22 cellular contexts compared by ENCODE assay signal in the genomic region with DNA sequence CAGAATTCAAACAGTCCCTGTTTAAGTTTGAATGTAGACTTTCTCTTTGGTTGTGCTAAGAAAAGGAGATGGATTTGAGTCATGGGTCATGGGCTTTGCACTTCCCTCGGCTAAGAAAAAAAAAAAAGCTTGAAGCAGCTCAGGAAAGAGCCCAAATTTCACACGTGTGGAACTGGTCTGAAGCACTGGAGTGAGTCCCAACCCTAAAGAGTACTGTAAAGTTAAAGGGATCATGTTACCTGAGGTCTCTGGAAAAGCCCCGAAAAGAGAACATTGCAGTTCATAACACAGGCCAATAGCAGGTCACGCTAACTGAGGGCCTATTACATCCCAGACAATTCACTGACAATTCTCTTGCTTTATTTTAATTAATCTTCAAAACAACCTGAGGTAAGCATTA.
DNase-seq lines count a peak whose midpoint lies in the region; ATAC-seq, FAIRE-seq and TF ChIP-seq lines count a peak whose summit lies in the region.
"Had no signal": no experiment of that assay in that cellular context is flagged by ENCODE, and none has a peak within 500 bp of the region (broad histone marks: within the 10 kb centered on the region; RNA-seq: fewer than 3 reads in every experiment).

No MANE protein-coding gene starts in this region.

- no peak for FAIRE-seq in kidney (lab: Jason Lieb, UNC)
- FAIRE-seq: A204.1, H54 had no signal

- no peak for TF ChIP-seq POLR2A in IMR-90 (IDR thresholded peaks at IDR 0.05; ENCODE audit: low read depth, low read length)

- H3K9ac ChIP-seq in IMR-90 (ENCODE audit: low read depth, low read length) (no peak overlapping the region), smooth muscle cell (ENCODE audit: low read depth) (no peak overlapping the region), kidney (ENCODE audit: low read length in 2 of 2) (no peak overlapping the region)

- no peak overlapping the region for H3K23ac ChIP-seq in IMR-90 (ENCODE audit: low read depth, low read length)

- in situ Hi-C loops in IMR-90 (cut with MboI; ENCODE audit: low sequenced_read_pairs) = no loop called here

- H3K27me3 ChIP-seq in IMR-90 (ENCODE audit: control insufficient read depth, insufficient read depth, low read length) (no peaks in the 10 kb centered on the region), muscle layer of duodenum (ENCODE audit: low read depth, low read length) (no peaks in the 10 kb centered on the region), smooth muscle cell (ENCODE audit: low read depth) (no peaks in the 10 kb centered on the region)
- H3K27me3 ChIP-seq: MG63 had no signal

- no peak overlapping the region for H2BK15ac ChIP-seq in IMR-90 (ENCODE audit: low read depth, low read length)

- no peak overlapping the region for H2BK5ac ChIP-seq in IMR-90 (ENCODE audit: low read depth, low read length, poor library complexity, severe bottlenecking)

- intact Hi-C loops in IMR-90 (cut with micrococcal nuclease) (no loop called here), left ventricle myocardium superior (cut with micrococcal nuclease) (no loop called here), kidney (cut with DNase I) (no loop called here)

- WGBS in IMR-90 (ENCODE audit: extremely low coverage in 2 of 2, insufficient read length in 1 of 2), 2 experiments = 20% methylated on average over 1 of the region's 4 CpGs; no CpG with 5 or more reads in 1 of the 2 experiments
- 71% methylated on average over 4 of the region's 4 CpGs for WGBS in smooth muscle cell (ENCODE audit: low lambda C conversion rate)

- no peak overlapping the region for H4K91ac ChIP-seq in IMR-90 (ENCODE audit: insufficient read depth, low read depth, low read length)

- H3K9me1 ChIP-seq in IMR-90 (ENCODE audit: insufficient read depth, low read length) = no peaks in the 10 kb centered on the region

- ATAC-seq in IMR-90 (ENCODE audit: low read depth) (no peak), left ventricle myocardium superior (no peak)

- no peak overlapping the region for H2AK9ac ChIP-seq in IMR-90 (replicated peaks; ENCODE audit: low read depth, low read length, poor library complexity)

- H3K4me3 ChIP-seq in IMR-90 (ENCODE audit: insufficient read depth, low read depth, low read length) (no peak overlapping the region), muscle layer of duodenum (ENCODE audit: low read depth in 1 of 2, low read length in 2 of 2) (no peak overlapping the region), smooth muscle cell (no peak overlapping the region), kidney (ENCODE audit: low read length in 2 of 2) (no peak overlapping the region)
- H3K4me3 ChIP-seq: MG63 had no signal

- no peak overlapping the region for H4K5ac ChIP-seq in IMR-90 (ENCODE audit: low read depth, low read length)

- POLR2A ChIA-PET in IMR-90 (lab: Charles Lee; ENCODE audit: unreplicated experiment) = interaction anchor here (0.6 kb wide), 2 partner anchors 10 to 221 kb away, joined by 3 to 5 read pairs; no protein-coding TSS in a partner anchor

- H4K8ac ChIP-seq in IMR-90 (ENCODE audit: low read depth in 2 of 2, low read length in 2 of 2) = no peak overlapping the region

- no peak overlapping the region for H3K18ac ChIP-seq in IMR-90 (ENCODE audit: low read depth, low read length)

- no peak overlapping the region for H3K14ac ChIP-seq in IMR-90 (replicated peaks; ENCODE audit: low read depth, low read length)

- H2BK20ac ChIP-seq in IMR-90 (ENCODE audit: low read depth, low read length) = no peak overlapping the region

- TF ChIP-seq CTCF in IMR-90 (conservative IDR thresholded peaks at IDR 0.05; ENCODE audit: low read depth, low read length) = no peak
- no peak for TF ChIP-seq CTCF in smooth muscle cell (IDR thresholded peaks at IDR 0.05; ENCODE audit: borderline replicate concordance, insufficient read depth, poor library complexity, severe bottlenecking)
- no peak for TF ChIP-seq CTCF in kidney (IDR thresholded peaks at IDR 0.05; ENCODE audit: borderline replicate concordance, extremely low read depth, insufficient read depth)

- H3K56ac ChIP-seq in IMR-90 (ENCODE audit: extremely low read depth, insufficient read depth, low read length) = no peak overlapping the region

- H3K79me1 ChIP-seq in IMR-90 (ENCODE audit: low read depth in 1 of 2, low read length in 2 of 2) = no peaks in the 10 kb centered on the region

- dilution Hi-C loops in IMR-90 (cut with HindIII; ENCODE audit: low sequenced_read_pairs, unreplicated experiment) = no loop called here

- H3K36me3 ChIP-seq in IMR-90 (ENCODE audit: control insufficient read depth, insufficient read depth, low read length) (no peaks in the 10 kb centered on the region), muscle layer of duodenum (ENCODE audit: control insufficient read depth in 1 of 2, insufficient read depth in 2 of 2, low read length in 2 of 2) (no peaks in the 10 kb centered on the region), smooth muscle cell (ENCODE audit: low read depth) (no peaks in the 10 kb centered on the region), kidney (ENCODE audit: control insufficient read depth in 1 of 2, insufficient read depth in 2 of 2, low read length in 2 of 2) (no peaks in the 10 kb centered on the region)
- H3K36me3 ChIP-seq: MG63 had no signal

- no peak overlapping the region for H2AK5ac ChIP-seq in IMR-90 (ENCODE audit: low read depth, low read length)

- no peak overlapping the region for H2AFZ ChIP-seq in IMR-90 (replicated peaks; ENCODE audit: low read length, poor library complexity)
- peak overlapping the region; percentile 18 for H2AFZ ChIP-seq in smooth muscle cell (ENCODE audit: low read depth)

- H3K4me1 ChIP-seq in IMR-90 (ENCODE audit: control insufficient read depth, insufficient read depth, low read length) = no peaks in the 10 kb centered on the region; the same call in 1 of the 2 replicates
- peaks cover 0 to 6% of the 10 kb centered on the region in 2 donors for H3K4me1 ChIP-seq in muscle layer of duodenum (ENCODE audit: control insufficient read depth in 1 of 2, insufficient read depth in 2 of 2, low read length in 2 of 2)
- no peaks in the 10 kb centered on the region for H3K4me1 ChIP-seq in smooth muscle cell (ENCODE audit: low read depth)
- no peaks in the 10 kb centered on the region for H3K4me1 ChIP-seq in kidney (ENCODE audit: control insufficient read depth in 1 of 2, insufficient read depth in 1 of 2, low read depth in 1 of 2, low read length in 2 of 2)

- H2BK120ac ChIP-seq in IMR-90 (ENCODE audit: low read depth, low read length) = no peak overlapping the region

- H3K27ac ChIP-seq in IMR-90 (ENCODE audit: insufficient read depth, low read length) (no peak overlapping the region), muscle layer of duodenum (ENCODE audit: low read length) (peak overlapping the region; percentile 32), smooth muscle cell (ENCODE audit: low read depth) (no peak overlapping the region), kidney (ENCODE audit: low read depth in 2 of 2, low read length in 2 of 2) (no peak overlapping the region)
- H3K27ac ChIP-seq: HL-60 had no signal

- no TSS peak for BruUV-seq in IMR-90 (replicated peaks; lab: Mats Ljungman, UMichigan)

- no peak for DNase-seq in IMR-90
- peak; percentile 24 for DNase-seq in fibroblast of peridontal ligament (ENCODE audit: extremely low read depth)
- DNase-seq in smooth muscle cell (lab: John Stamatoyannopoulos, UW; ENCODE audit: unreplicated experiment) = no peak
- no peak for DNase-seq in cerebellar cortex (ENCODE audit: low spot score)
- DNase-seq in left ventricle myocardium superior = no peak
- DNase-seq in islet precursor cell = no peak
- no peak for DNase-seq in kidney
- DNase-seq: CD4-positive, alpha-beta T cell; DMS153; GDM1; HFFc6; Kasumi-1; MG63; NCI-H1092; NCI-H1436 treated with DMSO at 0.1 percent for 48 hours; NCI-H2029; NCI-H345; NCI-H526 had no signal

- no peaks in the 10 kb centered on the region for H4K20me1 ChIP-seq in IMR-90 (ENCODE audit: insufficient read depth, low read length)
- no peaks in the 10 kb centered on the region for H4K20me1 ChIP-seq in smooth muscle cell (ENCODE audit: low read depth)

- no peak overlapping the region for H3K4ac ChIP-seq in IMR-90 (ENCODE audit: low read depth, low read length)

- H3F3A ChIP-seq in smooth muscle cell (ENCODE audit: low read depth) = no peaks in the 10 kb centered on the region

- no peak for TF ChIP-seq RAD21 in IMR-90 (IDR thresholded peaks at IDR 0.05; ENCODE audit: low read length)

- H3K9me3 ChIP-seq in IMR-90 (ENCODE audit: control insufficient read depth, insufficient read depth, low read length) (no peaks in the 10 kb centered on the region), muscle layer of duodenum (ENCODE audit: control insufficient read depth in 1 of 2, low read length in 2 of 2) (no peaks in the 10 kb centered on the region), smooth muscle cell (replicated peaks; ENCODE audit: low read depth) (no peaks in the 10 kb centered on the region), kidney (ENCODE audit: control insufficient read depth in 1 of 2, low read length in 2 of 2) (no peaks in the 10 kb centered on the region)
- H3K9me3 ChIP-seq: MG63 had no signal

- CTCF ChIA-PET in IMR-90 (lab: Yijun Ruan, JAX) = no interaction called here

- no peaks in the 10 kb centered on the region for H3K79me2 ChIP-seq in smooth muscle cell (ENCODE audit: low read depth)

- H3K4me2 ChIP-seq in IMR-90 (ENCODE audit: low read depth, low read length) (no peak overlapping the region), smooth muscle cell (no peak overlapping the region)

TF ChIP-seq in IMR-90, 13 proteins besides CTCF, POLR2A, EP300 and RAD21:
- no peak for TF ChIP-seq MXI1 (IDR thresholded peaks at IDR 0.05; ENCODE audit: borderline replicate concordance, low read depth, low read length)
- TF ChIP-seq FOS (IDR thresholded peaks at IDR 0.05; ENCODE audit: low read depth, low read length) = no peak
- TF ChIP-seq RFX5 (IDR thresholded peaks at IDR 0.05; ENCODE audit: low read depth, low read length) = no peak
- peak; percentile 2; the same call in 1 of the 2 replicates for TF ChIP-seq MAFK (IDR thresholded peaks at IDR 0.05; ENCODE audit: low read depth, low read length)
- no peak for TF ChIP-seq MAZ (IDR thresholded peaks at IDR 0.05; ENCODE audit: borderline replicate concordance, low read depth, low read length)
